30 cellular contexts compared by ENCODE assay signal in the genomic region with DNA sequence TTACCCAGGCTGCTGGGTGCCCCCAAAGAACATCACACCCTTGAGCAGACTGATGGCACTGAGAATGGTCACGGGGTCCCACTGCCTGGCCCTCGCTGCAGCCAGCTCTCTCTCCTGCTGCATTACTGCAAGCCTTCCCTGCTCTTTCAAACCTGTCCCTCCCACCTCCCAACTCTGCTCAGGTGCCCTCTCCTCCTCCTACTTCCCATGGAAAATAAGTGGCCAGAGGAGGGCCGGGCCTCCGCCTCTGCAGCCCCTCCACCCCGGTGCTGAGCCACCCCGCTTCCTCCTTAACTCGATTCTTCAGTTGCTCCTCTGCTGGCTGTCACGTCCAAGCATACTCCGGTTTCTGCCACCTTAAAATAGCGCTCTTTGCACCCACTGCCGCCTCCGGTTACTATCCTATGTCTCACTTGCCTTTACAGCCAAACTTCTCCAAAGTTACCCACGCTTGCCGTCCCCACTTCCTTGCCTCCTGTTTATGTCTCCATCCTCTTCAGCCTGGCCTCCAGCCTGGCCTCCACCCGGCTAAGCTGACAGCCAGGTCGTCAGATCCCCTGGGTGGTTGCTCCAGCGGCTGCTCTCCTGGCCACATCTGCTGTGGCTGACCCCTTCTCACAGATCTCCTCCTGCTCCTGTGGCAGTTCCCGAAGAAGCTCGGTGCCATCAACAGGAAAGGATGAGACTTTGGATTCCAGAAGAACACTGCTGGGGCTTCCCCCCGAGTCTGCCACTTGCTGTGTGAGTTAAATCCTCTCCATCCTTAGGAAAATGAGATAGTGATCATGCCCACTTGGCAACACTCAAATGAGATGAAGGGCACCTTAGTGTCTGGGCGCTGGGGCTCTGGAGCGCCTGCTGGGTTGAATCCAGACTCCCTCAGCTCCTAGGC. TPM values are rescaled to one million over a fixed set of nuclear protein-coding genes. Genes with fewer than 3 reads are reported as not detected.
A peak's percentile ranks its signal among the peaks of the same experiment; 100 is the strongest.
DNase-seq lines count a peak whose midpoint lies in the region; ATAC-seq, FAIRE-seq and TF ChIP-seq lines count a peak whose summit lies in the region.
"Had no signal": no experiment of that assay in that cellular context is flagged by ENCODE, and none has a peak within 500 bp of the region (broad histone marks: within the 10 kb centered on the region; RNA-seq: fewer than 3 reads in every experiment).

No MANE protein-coding gene starts in this region.

- H4K20me1 ChIP-seq in BLaER1 treated with 17β-estradiol and CSF1 and Interleukin-3, amounts not matched to agents 10 nM and 100 nM: peaks cover 0 to 11% (median 10%) of the 10 kb centered on the region in 11 experiments; a peak in 14 of 22 replicates
- peaks cover 0 to 4% of the 10 kb centered on the region in 2 experiments for H4K20me1 ChIP-seq in H1 (replicated peaks in 1 of 2; ENCODE audit: control insufficient read depth in 1 of 2, insufficient read depth in 2 of 2, low read length in 2 of 2)
- H4K20me1 ChIP-seq in GM23248 (ENCODE audit: insufficient read depth): no peaks in the 10 kb centered on the region; the same call in 1 of the 2 replicates

- WGBS in H1 (ENCODE audit: extremely low coverage in 1 of 2, insufficient coverage in 1 of 2, insufficient read length in 1 of 2, insufficient replicate concordance in 2 of 2, low coverage in 1 of 2, low lambda C conversion rate in 2 of 2, missing lambda C conversion rate in 1 of 2), 2 experiments: 89% methylated on average over 22 of the region's 22 CpGs; no CpG with 5 or more reads in 1 of the 2 experiments
- WGBS in psoas muscle, 3 donors: 27 to 46% (median 28%) methylated on average over 22 of the region's 22 CpGs
- 77 to 78% methylated on average over 22 of the region's 22 CpGs for WGBS in GM23248 (ENCODE audit: low coverage in 1 of 2, low lambda C conversion rate in 2 of 2, missing lambda C conversion rate in 2 of 2), 2 experiments

- no peak overlapping the region for H4K8ac ChIP-seq in H1 (ENCODE audit: extremely low read depth, insufficient read depth, low read length)

- H3K36me3 ChIP-seq in BLaER1 treated with 17β-estradiol and CSF1 and Interleukin-3, amounts not matched to agents 10 nM and 100 nM: no peaks in the 10 kb centered on the region
- no peaks in the 10 kb centered on the region for H3K36me3 ChIP-seq in H1 (ENCODE audit: control insufficient read depth in 2 of 4, insufficient read depth in 4 of 4, low read length in 3 of 4)
- no peaks in the 10 kb centered on the region for H3K36me3 ChIP-seq in psoas muscle (ENCODE audit: insufficient read depth in 1 of 2, low read depth in 1 of 2)
- no peaks in the 10 kb centered on the region for H3K36me3 ChIP-seq in A673 (ENCODE audit: insufficient read depth, low read length, poor library complexity, severe bottlenecking)
- H3K36me3 ChIP-seq in GM23248 (ENCODE audit: low read depth): no peaks in the 10 kb centered on the region
- H3K36me3 ChIP-seq: HAP-1, left ventricle myocardium inferior, ovary, SJCRH30, tibial artery had no signal

- TF ChIP-seq RAD21 in H1 (IDR thresholded peaks at IDR 0.05 in 1 of 2, conservative IDR thresholded peaks at IDR 0.05 in 1 of 2; ENCODE audit: low read depth in 2 of 2, low read length in 2 of 2): no peak

- no peaks in the 10 kb centered on the region for H3K9me2 ChIP-seq in GM23248 (ENCODE audit: insufficient read depth)

- H3K4me3 ChIP-seq in BLaER1 treated with 17β-estradiol and CSF1 and Interleukin-3, amounts not matched to agents 10 nM and 100 nM: no peak overlapping the region
- H3K4me3 ChIP-seq in H1 (ENCODE audit: extremely low read depth in 1 of 4, insufficient read depth in 2 of 4, low read depth in 3 of 4, low read length in 4 of 4) (no peak overlapping the region), psoas muscle (peak overlapping the region; percentile 39), A673 (ENCODE audit: low read depth, low read length, poor library complexity, severe bottlenecking) (no peak overlapping the region), GM23248 (no peak overlapping the region)
- H3K4me3 ChIP-seq: HAP-1, hepatocyte, left ventricle myocardium inferior, ovary, SJCRH30, tibial artery had no signal

- no peak overlapping the region for H2BK120ac ChIP-seq in H1 (replicated peaks; ENCODE audit: low read depth, low read length)

- no peak overlapping the region for H3K27ac ChIP-seq in BLaER1 treated with 17β-estradiol and CSF1 and Interleukin-3, amounts not matched to agents 10 nM and 100 nM
- H3K27ac ChIP-seq in H1 (ENCODE audit: low read depth, low read length) (no peak overlapping the region), psoas muscle (peak overlapping the region; percentile 72), A673 (ENCODE audit: low read depth, low read length, poor library complexity, severe bottlenecking) (no peak overlapping the region), GM23248 (no peak overlapping the region)
- H3K27ac ChIP-seq: hepatocyte, left ventricle myocardium inferior, ovary, SJCRH30, tibial artery had no signal

- ATAC-seq in psoas muscle (peak; percentile 11 to 83 (median 71)), GM18511 (IDR thresholded peaks at IDR 0.05; ENCODE audit: unreplicated experiment) (no peak)
- ATAC-seq: activated CD4-positive, alpha-beta T cell treated with anti-CD3 and anti-CD28 coated beads for 36 hours; natural killer cell; right cardiac atrium had no signal

- no peaks in the 10 kb centered on the region for H3K79me2 ChIP-seq in H1 (ENCODE audit: control insufficient read depth in 1 of 2, insufficient read depth in 2 of 2, low read length in 2 of 2)
- H3K79me2 ChIP-seq in GM23248 (ENCODE audit: insufficient read depth): no peaks in the 10 kb centered on the region
- H3K79me2 ChIP-seq: hepatocyte had no signal

- no peak overlapping the region for H3K14ac ChIP-seq in H1 (ENCODE audit: insufficient read length)

- H2BK12ac ChIP-seq in H1 (ENCODE audit: low read depth, low read length): no peak overlapping the region

- TF ChIP-seq EP300 in H1 (IDR thresholded peaks at IDR 0.05; ENCODE audit: borderline replicate concordance in 1 of 2, low read depth in 2 of 2, low read length in 2 of 2): no peak

- CTCF ChIA-PET in H1 (lab: Charles Lee; ENCODE audit: partially characterized antibody): interaction anchor here (0.7 to 11.5 kb wide), 8 partner anchors 20 to 96 kb away, joined by 3 to 205 read pairs (median 5); a partner anchor contains a TSS
- CTCF ChIA-PET in A673 (lab: Charles Lee): interaction anchor here (0.6 kb wide), 1 partner anchor 19 kb away, joined by 4 read pairs; no protein-coding TSS in a partner anchor

- H2BK20ac ChIP-seq in H1 (ENCODE audit: low read length): no peak overlapping the region

- H2AFZ ChIP-seq in H1 (ENCODE audit: low read length): no peak overlapping the region
- no peak overlapping the region for H2AFZ ChIP-seq in GM23248
- H2AFZ ChIP-seq: hepatocyte had no signal

- H3K56ac ChIP-seq in H1 (replicated peaks; ENCODE audit: insufficient read length, low read depth, low read length): no peak overlapping the region

- no peak overlapping the region for H3K4ac ChIP-seq in H1 (replicated peaks; ENCODE audit: insufficient read length, low read depth, low read length)

- no peaks in the 10 kb centered on the region for H3K23me2 ChIP-seq in H1 (ENCODE audit: low read depth, low read length)

- H3K23ac ChIP-seq in H1 (ENCODE audit: insufficient read length): no peak overlapping the region

- no peak for FAIRE-seq in H1 (lab: Jason Lieb, UNC)
- FAIRE-seq: colon, G401.6 had no signal

- TF ChIP-seq POLR2A in H1 (IDR thresholded peaks at IDR 0.05; ENCODE audit: control extremely low read depth in 1 of 2, low read depth in 2 of 2, low read length in 2 of 2): no peak

- H3K27me3 ChIP-seq in BLaER1 treated with 17β-estradiol and CSF1 and Interleukin-3, amounts not matched to agents 10 nM and 100 nM: peaks cover 0 to 5% (median 0%) of the 10 kb centered on the region in 11 experiments; a peak in 1 of 22 replicates
- H3K27me3 ChIP-seq in H1 (replicated peaks in 1 of 4; ENCODE audit: control insufficient read depth in 3 of 4, extremely low read depth in 1 of 4, insufficient read depth in 3 of 4, low read length in 3 of 4) (no peaks in the 10 kb centered on the region), psoas muscle (ENCODE audit: insufficient read depth in 3 of 3, low read length in 2 of 3) (no peaks in the 10 kb centered on the region), A673 (replicated peaks; ENCODE audit: insufficient read depth, low read depth, low read length, poor library complexity) (peaks cover 14% of the 10 kb centered on the region), GM23248 (replicated peaks; ENCODE audit: insufficient read depth) (peaks cover 6% of the 10 kb centered on the region)
- H3K27me3 ChIP-seq: ovary had no signal

- H3K9me3 ChIP-seq in BLaER1 treated with 17β-estradiol and CSF1 and Interleukin-3, amounts not matched to agents 10 nM and 100 nM (replicated peaks in 1 of 11): no peaks in the 10 kb centered on the region
- H3K9me3 ChIP-seq in H1 (ENCODE audit: insufficient read depth in 2 of 2, low read depth in 1 of 2, low read length in 1 of 2): no peaks in the 10 kb centered on the region
- H3K9me3 ChIP-seq in psoas muscle: no peaks in the 10 kb centered on the region
- no peaks in the 10 kb centered on the region for H3K9me3 ChIP-seq in A673 (ENCODE audit: low read depth, low read length, poor library complexity, severe bottlenecking)
- H3K9me3 ChIP-seq in GM23248 (ENCODE audit: low read depth): no peaks in the 10 kb centered on the region
- H3K9me3 ChIP-seq: HAP-1, left ventricle myocardium inferior, ovary, SJCRH30, tibial artery had no signal

- no peak overlapping the region for H4K5ac ChIP-seq in H1 (ENCODE audit: insufficient read length, low read depth, low read length)

- peak overlapping the region; percentile 66; the same call in 1 of the 2 replicates for H2BK5ac ChIP-seq in H1 (ENCODE audit: low read depth, low read length)

- no peak overlapping the region for H4K91ac ChIP-seq in H1 (replicated peaks; ENCODE audit: insufficient read length, low read length)

- H3K79me1 ChIP-seq in H1 (ENCODE audit: low read depth, low read length): no peaks in the 10 kb centered on the region; the same call in 1 of the 2 replicates

- no peak overlapping the region for H2AK5ac ChIP-seq in H1 (ENCODE audit: low read depth, low read length)

- POLR2A ChIA-PET in H1 (lab: Charles Lee; ENCODE audit: partially characterized antibody): interaction anchor here (1.2 to 2.1 kb wide), 3 partner anchors 7 to 862 kb away, joined by 3 to 7 read pairs (median 4); a partner anchor contains a TSS
- POLR2A ChIA-PET in A673 (lab: Charles Lee; ENCODE audit: low non-redundant PET): no interaction called here

- H3K4me1 ChIP-seq in BLaER1 treated with 17β-estradiol and CSF1 and Interleukin-3, amounts not matched to agents 10 nM and 100 nM: peaks cover 9 to 58% (median 47%) of the 10 kb centered on the region in 10 experiments
- peaks cover 0 to 10% (median 5%) of the 10 kb centered on the region in 4 experiments; a peak in 5 of 7 replicates for H3K4me1 ChIP-seq in H1 (replicated peaks in 1 of 4; ENCODE audit: control insufficient read depth in 3 of 4, insufficient read depth in 4 of 4, low read length in 3 of 4)
- H3K4me1 ChIP-seq in psoas muscle: peaks cover 40% of the 10 kb centered on the region
- H3K4me1 ChIP-seq in A673 (ENCODE audit: insufficient read depth, low read length, poor library complexity, severe bottlenecking): peaks cover 12% of the 10 kb centered on the region
- peaks cover 12% of the 10 kb centered on the region for H3K4me1 ChIP-seq in GM23248 (ENCODE audit: insufficient read depth)
- H3K4me1 ChIP-seq: HAP-1 had no signal

- H3K18ac ChIP-seq in H1 (ENCODE audit: extremely low read depth, low read length): no peak overlapping the region

- no peak overlapping the region for H2BK15ac ChIP-seq in H1 (ENCODE audit: low read length)

- peak overlapping the region in 7 of 11 experiments; percentile 5 to 86 (median 48); a peak in 8 of 22 replicates for H3K4me2 ChIP-seq in BLaER1 treated with 17β-estradiol and CSF1 and Interleukin-3, amounts not matched to agents 10 nM and 100 nM
- H3K4me2 ChIP-seq in H1 (ENCODE audit: insufficient read depth in 1 of 2, low read depth in 2 of 2, low read length in 2 of 2) (no peak overlapping the region), GM23248 (ENCODE audit: unreplicated experiment) (no peak overlapping the region)
- H3K4me2 ChIP-seq: hepatocyte had no signal

- peaks cover 10% of the 10 kb centered on the region for H3F3A ChIP-seq in GM23248 (ENCODE audit: insufficient read depth)

- no peak for TF ChIP-seq CTCF in GM13977 (IDR thresholded peaks at IDR 0.05; ENCODE audit: extremely low read depth, insufficient read depth, missing control alignments)
- no peak for TF ChIP-seq CTCF in H1 (IDR thresholded peaks at IDR 0.05; ENCODE audit: control extremely low read depth in 1 of 3, insufficient read depth in 1 of 3, low read depth in 1 of 3, low read length in 3 of 3)
- no peak for TF ChIP-seq CTCF in psoas muscle (IDR thresholded peaks at IDR 0.05)
- TF ChIP-seq CTCF in A673 (conservative IDR thresholded peaks at IDR 0.05; ENCODE audit: low read depth, low read length): no peak

- intact Hi-C loops in psoas muscle (cut with DNase I) (no loop called here), A673 (cut with micrococcal nuclease; ENCODE audit: unreplicated experiment) (no loop called here)

- in situ Hi-C loops in GM13977 (cut with MboI; ENCODE audit: low pct_unique_long_range_greater_than_20kb, low sequenced_read_pairs, unreplicated experiment) (loop anchor here (10.0 kb wide), 1 partner anchor 52 kb away; no protein-coding TSS in a partner anchor), GM23248 (cut with MboI) (no loop called here)

- BruUV-seq in A673 (replicated peaks; lab: Mats Ljungman, UMichigan): no TSS peak

- H3K9ac ChIP-seq in BLaER1 treated with 17β-estradiol and CSF1 and Interleukin-3, amounts not matched to agents 10 nM and 100 nM: no peak overlapping the region; a peak in 1 of 22 replicates
- H3K9ac ChIP-seq in H1 (replicated peaks in 1 of 4; ENCODE audit: extremely low read depth in 1 of 4, low read depth in 3 of 4, low read length in 3 of 4): no peak overlapping the region
- no peak overlapping the region for H3K9ac ChIP-seq in GM23248

- peak; percentile 14 for DNase-seq in GM13977 (ENCODE audit: low spot score)
- DNase-seq in H1 (ENCODE audit: low read depth in 1 of 2, low spot score in 2 of 2): no peak
- peak in 1 of 2 donors; percentile 58 for DNase-seq in psoas muscle
- no peak for DNase-seq in NCI-H82 (lab: John Stamatoyannopoulos, UW)
- no peak for DNase-seq in A673 (ENCODE audit: low spot score)
- no peak for DNase-seq in GM23248
- DNase-seq: activated CD4-positive, alpha-beta T cell treated with anti-CD3 and anti-CD28 coated beads for 36 hours; activated naive CD4-positive, alpha-beta T cell treated with Interleukin-2 at 50 U/mL for 16 hours; amygdala; DMS53; effector CD8-positive, alpha-beta T cell; KBM-7; left ventricle myocardium inferior; MM.1S; natural killer cell; NCI-H2171; NCI-H510A treated with DMSO at 0.1 percent for 48 hours; ovary; SJCRH30; stimulated activated CD4-positive, alpha-beta T cell treated with anti-CD3 and anti-CD28 coated beads, Interleukin-12 subunit alpha, Interleukin-12 subunit beta, amount 100 ng/mL, for 4 hours; stimulated activated CD4-positive, alpha-beta T cell treated with anti-CD3 and anti-CD28 coated beads, Interleukin-4, amount 100 ng/mL, for 24 hours; tibial artery had no signal

RNA-seq across cellular contexts. Expression of a gene that starts 7.7 kb away (rescaled TPM):
- 0.28 and 0.31 TPM in 2 replicates for total RNA-seq in H1 (2021; fragmentation: NEBNext Ultra II Directional; extraction: Animal tissue kit (Norgen Biotek cat#: 25700))
- polyA plus RNA-seq in H1 (2011; rRNA removed) (0.91 and 0.98 TPM in 2 replicates), psoas muscle (under 1 TPM in 1 of 3 donors, not detected in 2; 0.20 TPM), GM23248 (2016; fragmentation: Nextera tagmentation; extraction: Ambion mirVana) (not detected in 2 replicates)
- 0.66 TPM for polyA plus RNA-seq in H1 (2011; cell fraction: cytosol; rRNA removed)
- polyA plus RNA-seq in H1 (2011; cell fraction: nucleus; rRNA removed): 0.74 TPM
- 0.20 to 0.56 TPM (median 0.46 TPM) in 3 of 4 replicates, not detected in the other for polyA plus RNA-seq in H1 (2012, experiment 1 of 2)
- 0.42 TPM for polyA plus RNA-seq in H1 (2012, experiment 2 of 2)
- 0.08 TPM for polyA plus RNA-seq in H1 (2013, experiment 1 of 2)
- 0.07 TPM for polyA plus RNA-seq in H1 (2013, experiment 2 of 2)
- 0.54 TPM in 1 of 2 replicates, not detected in the other for polyA minus RNA-seq in H1 (2011; rRNA and poly(A)+ RNA removed)
- polyA minus RNA-seq in H1 (2011; cell fraction: cytosol; rRNA and poly(A)+ RNA removed): not detected
- 0.70 TPM for polyA minus RNA-seq in H1 (2011; cell fraction: nucleus; rRNA and poly(A)+ RNA removed)
- total RNA-seq in psoas muscle (under 1 TPM in 2 of 4 donors, not detected in 2; 0.16 to 0.32 TPM), A673 (2021) (0.24 and 0.28 TPM in 2 replicates)
- not detected in 2 replicates for total RNA-seq in GM23248 (2014; rRNA removed; shearing (Covaris generic))
- total RNA-seq: activated CD4-positive, alpha-beta T cell treated with anti-CD3 and anti-CD28 coated beads for 36 hours; activated CD8-positive, alpha-beta memory T cell treated with anti-CD3 and anti-CD28 coated beads for 36 hours; hepatocyte; natural killer cell; SJCRH30 had no signal
- polyA plus RNA-seq: hepatocyte had no signal

RNA-seq across cellular contexts. Expression of a gene that starts 17.4 kb away (rescaled TPM):
- total RNA-seq in H1 (2021; fragmentation: NEBNext Ultra II Directional; extraction: Animal tissue kit (Norgen Biotek cat#: 25700)): 48.9 and 49.8 TPM in 2 replicates
- polyA plus RNA-seq in H1 (2011; rRNA removed) (55.9 and 64.9 TPM in 2 replicates), psoas muscle (100 to 1,000 TPM in 1 of 3 donors, 10 to 100 TPM in 2; 39.5 to 154 (median 90.0) TPM), GM23248 (2016; fragmentation: Nextera tagmentation; extraction: Ambion mirVana) (77.3 and 77.9 TPM in 2 replicates)
- 105 TPM for polyA plus RNA-seq in H1 (2011; cell fraction: cytosol; rRNA removed)
- polyA plus RNA-seq in H1 (2011; cell fraction: nucleus; rRNA removed): 55.5 TPM
- polyA plus RNA-seq in H1 (2012, experiment 1 of 2): 46.4 to 65.2 TPM (median 63.9 TPM) in 4 replicates
- 60.3 TPM for polyA plus RNA-seq in H1 (2012, experiment 2 of 2)
- polyA plus RNA-seq in H1 (2013, experiment 1 of 2): 25.2 TPM
- polyA plus RNA-seq in H1 (2013, experiment 2 of 2): 27.1 TPM
- polyA minus RNA-seq in H1 (2011; rRNA and poly(A)+ RNA removed): 44.4 and 61.4 TPM in 2 replicates
- polyA minus RNA-seq in H1 (2011; cell fraction: cytosol; rRNA and poly(A)+ RNA removed): 20.8 TPM
- 15.7 TPM for polyA minus RNA-seq in H1 (2011; cell fraction: nucleus; rRNA and poly(A)+ RNA removed)
- total RNA-seq in psoas muscle (10 to 100 TPM; 25.1 to 35.3 (median 26.5) TPM), A673 (2021) (52.0 and 54.3 TPM in 2 replicates)
- 113 and 139 TPM in 2 replicates for total RNA-seq in GM23248 (2014; rRNA removed; shearing (Covaris generic))

RNA-seq across cellular contexts. Expression of a gene that starts 35.9 kb away (rescaled TPM):
- total RNA-seq in H1 (2021; fragmentation: NEBNext Ultra II Directional; extraction: Animal tissue kit (Norgen Biotek cat#: 25700)): 18.7 and 19.3 TPM in 2 replicates
- polyA plus RNA-seq in H1 (2011; rRNA removed) (23.3 and 36.0 TPM in 2 replicates), psoas muscle (10 to 100 TPM; 35.5 to 74.0 (median 50.2) TPM), GM23248 (2016; fragmentation: Nextera tagmentation; extraction: Ambion mirVana) (10.2 and 11.1 TPM in 2 replicates)
- 17.3 TPM for polyA plus RNA-seq in H1 (2011; cell fraction: cytosol; rRNA removed)
- 42.1 TPM for polyA plus RNA-seq in H1 (2011; cell fraction: nucleus; rRNA removed)
- polyA plus RNA-seq in H1 (2012, experiment 1 of 2): 13.7 to 17.2 TPM (median 14.8 TPM) in 4 replicates
- polyA plus RNA-seq in H1 (2012, experiment 2 of 2): 12.5 TPM
- polyA plus RNA-seq in H1 (2013, experiment 1 of 2): 19.7 TPM
- polyA plus RNA-seq in H1 (2013, experiment 2 of 2): 19.0 TPM
- polyA minus RNA-seq in H1 (2011; rRNA and poly(A)+ RNA removed): 5.1 and 8.0 TPM in 2 replicates
- 14.5 TPM for polyA minus RNA-seq in H1 (2011; cell fraction: cytosol; rRNA and poly(A)+ RNA removed)
- polyA minus RNA-seq in H1 (2011; cell fraction: nucleus; rRNA and poly(A)+ RNA removed): 11.1 TPM
- total RNA-seq in psoas muscle (10 to 100 TPM; 17.5 to 92.8 (median 56.9) TPM), A673 (2021) (12.5 and 19.8 TPM in 2 replicates)
- 12.5 and 13.1 TPM in 2 replicates for total RNA-seq in GM23248 (2014; rRNA removed; shearing (Covaris generic))

Comparison
In these comparisons a context has a peak if more than half of its experiments do, and no peak if none do; other contexts are left out.
1. H3K4me2 ChIP-seq: peak in BLaER1 treated with 17β-estradiol and CSF1 and Interleukin-3, amounts not matched to agents 10 nM and 100 nM (7 of 11); none in H1 (0 of 2) and GM23248 (single experiment).